In genomic region chrX:47560179-47560830, GRCh38 we compare ENCODE assay signal across 8 cellular contexts.
DNase-seq lines count a peak whose midpoint lies in the region; ATAC-seq and TF ChIP-seq lines count a peak whose summit lies in the region.

No MANE protein-coding gene starts in this region.

- no peak for DNase-seq in epithelial cell of esophagus (ENCODE audit: low read depth)
- DNase-seq in hepatic stellate cell (ENCODE audit: low spot score), result no peak
- no peak for DNase-seq in NCI-H526 treated with DMSO at 0.1 percent for 48 hours (lab: John Stamatoyannopoulos, UW)

- H3K27ac ChIP-seq in OCI-LY3 (ENCODE audit: low read length), result peak overlapping the region; percentile 36
- peak overlapping the region; percentile 99 for H3K27ac ChIP-seq in parathyroid adenoma

- ATAC-seq in HG03025 (IDR thresholded peaks at IDR 0.05; ENCODE audit: low FRiP score, unreplicated experiment) (no peak), HG03108 (IDR thresholded peaks at IDR 0.05; ENCODE audit: unreplicated experiment) (no peak)

- H3K27me3 ChIP-seq in OCI-LY3 (ENCODE audit: low read depth, low read length), result no peaks in the 10 kb centered on the region
- no peaks in the 10 kb centered on the region for H3K27me3 ChIP-seq in parathyroid adenoma (ENCODE audit: control insufficient read depth, insufficient read depth, low read length)

- peaks cover 21% of the 10 kb centered on the region for H3K36me3 ChIP-seq in OCI-LY3 (replicated peaks; ENCODE audit: low read depth, low read length)
- no peaks in the 10 kb centered on the region for H3K36me3 ChIP-seq in parathyroid adenoma (ENCODE audit: control insufficient read depth, insufficient read depth, low read length)

- H3K79me2 ChIP-seq in OCI-LY3 (ENCODE audit: low read length), result peaks cover 38% of the 10 kb centered on the region
- H3K79me2 ChIP-seq in parathyroid adenoma, result peaks cover 6% of the 10 kb centered on the region

- H3K9ac ChIP-seq in OCI-LY3 (ENCODE audit: low read length) (peak overlapping the region; percentile 82), parathyroid adenoma (no peak overlapping the region)

- H3K9me3 ChIP-seq in OCI-LY3 (ENCODE audit: insufficient read depth, low read length) (no peaks in the 10 kb centered on the region), parathyroid adenoma (ENCODE audit: control insufficient read depth, low read length) (no peaks in the 10 kb centered on the region)

- peak overlapping the region; percentile 54; the same call in 1 of the 2 replicates for H3K4me3 ChIP-seq in GM08714 (ENCODE audit: low read length)
- peak overlapping the region; percentile 84 for H3K4me3 ChIP-seq in OCI-LY3 (ENCODE audit: low read length)
- peak overlapping the region; percentile 67 for H3K4me3 ChIP-seq in epithelial cell of esophagus (ENCODE audit: low read length)
- peak overlapping the region; percentile 83 for H3K4me3 ChIP-seq in parathyroid adenoma (ENCODE audit: low read depth, low read length)

- H3K4me1 ChIP-seq in OCI-LY3 (ENCODE audit: low read length) (peaks cover 39% of the 10 kb centered on the region), parathyroid adenoma (no peaks in the 10 kb centered on the region)

- H2AFZ ChIP-seq in OCI-LY3 (ENCODE audit: low read depth, low read length), result peak overlapping the region; percentile 32; the same call in 1 of the 2 replicates
- H2AFZ ChIP-seq in parathyroid adenoma, result peak overlapping the region; percentile 72

- H4K20me1 ChIP-seq in OCI-LY3 (ENCODE audit: insufficient read depth, low read length), result 0 out of 2 replicates have a peak, but pooled peaks cover 4% of the 10 kb centered on the region

- no peak for TF ChIP-seq CTCF in OCI-LY3 (IDR thresholded peaks at IDR 0.05; ENCODE audit: low read depth, low read length)
- no peak for TF ChIP-seq CTCF in epithelial cell of esophagus (IDR thresholded peaks at IDR 0.05; ENCODE audit: insufficient read depth, low read depth, low read length, missing control alignments)
- no peak for TF ChIP-seq CTCF in parathyroid adenoma (IDR thresholded peaks at IDR 0.05)

- H3K4me2 ChIP-seq in OCI-LY3 (ENCODE audit: low read length) (peak overlapping the region; percentile 89), parathyroid adenoma (ENCODE audit: low read length) (peak overlapping the region; percentile 60)
